In the genomic region with DNA sequence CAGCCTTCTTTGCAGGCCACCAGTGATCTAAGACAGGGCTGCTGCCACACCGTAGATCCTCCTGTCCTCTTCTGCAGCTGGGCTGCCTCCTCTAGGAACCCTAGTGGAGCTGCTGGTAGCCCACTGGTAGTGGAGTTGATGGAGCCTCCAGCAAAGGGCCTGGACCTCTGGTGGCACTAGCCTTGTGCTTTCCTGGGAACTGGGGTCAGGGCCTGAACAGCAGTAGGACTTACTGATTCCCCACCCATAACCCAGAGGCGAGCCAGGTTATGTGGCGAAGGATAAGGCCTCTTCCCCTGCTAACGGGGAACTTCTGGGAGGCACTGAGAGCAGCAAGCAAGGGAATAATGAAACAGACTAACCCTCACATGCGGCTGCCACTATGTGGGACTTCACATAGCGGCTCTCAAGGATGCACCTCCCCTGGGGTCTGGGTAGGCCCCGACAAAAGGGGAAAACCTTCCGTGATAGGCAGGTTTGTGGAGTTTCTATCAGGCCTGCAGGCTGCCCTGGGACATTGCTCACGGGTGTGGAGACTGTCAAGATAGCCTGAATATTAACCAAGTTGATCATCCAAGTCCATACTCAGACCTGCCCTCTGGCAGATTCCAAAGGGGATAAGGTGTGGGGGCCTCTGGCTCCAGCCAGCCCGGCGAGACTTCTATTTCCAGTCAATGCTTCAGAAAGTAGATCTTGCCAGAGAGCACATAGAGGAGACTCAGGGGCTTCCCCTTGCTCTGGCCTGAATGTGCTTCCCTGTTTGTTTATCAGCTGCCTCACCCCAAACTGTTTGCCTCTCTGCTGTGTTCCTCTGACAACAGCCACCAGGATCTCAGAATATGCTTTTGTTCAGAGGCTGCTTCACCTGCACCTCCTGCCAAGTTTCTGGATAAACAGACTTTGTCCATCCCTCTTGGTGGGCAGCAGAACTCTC, we compare ENCODE assay signal across 17 cellular contexts. TPM values are rescaled to one million over a fixed set of nuclear protein-coding genes. Genes with fewer than 3 reads are reported as not detected.
A peak's percentile ranks its signal among the peaks of the same experiment; 100 is the strongest.
DNase-seq lines count a peak whose midpoint lies in the region; ATAC-seq and TF ChIP-seq lines count a peak whose summit lies in the region.
"Had no signal": no experiment of that assay in that cellular context is flagged by ENCODE, and none has a peak within 500 bp of the region (broad histone marks: within the 10 kb centered on the region; RNA-seq: fewer than 3 reads in every experiment).

No MANE protein-coding gene starts in this region.

- no peaks in the 10 kb centered on the region for H4K20me1 ChIP-seq in IMR-90 (ENCODE audit: insufficient read depth, low read length)
- H4K20me1 ChIP-seq: BLaER1 had no signal

- H3K36me3 ChIP-seq in IMR-90 (ENCODE audit: control insufficient read depth, insufficient read depth, low read length) (no peaks in the 10 kb centered on the region), prostate gland (no peaks in the 10 kb centered on the region)
- H3K36me3 ChIP-seq: BLaER1 had no signal

- H3K9me3 ChIP-seq in IMR-90 (ENCODE audit: control insufficient read depth, insufficient read depth, low read length): no peaks in the 10 kb centered on the region; the same call in 1 of the 2 replicates
- H3K9me3 ChIP-seq in right cardiac atrium (ENCODE audit: control insufficient read depth, low read length): no peaks in the 10 kb centered on the region
- no peaks in the 10 kb centered on the region for H3K9me3 ChIP-seq in prostate gland
- H3K9me3 ChIP-seq: BLaER1 had no signal

- DNase-seq in IMR-90 (no peak), RWPE1 (ENCODE audit: low spot score) (no peak), right cardiac atrium (no peak), prostate gland (ENCODE audit: low spot score) (peak; percentile 80), NCI-H128 (lab: John Stamatoyannopoulos, UW; ENCODE audit: unreplicated experiment) (no peak), C1 segment of cervical spinal cord (lab: John Stamatoyannopoulos, UW) (no peak)
- DNase-seq: activated naive CD8-positive, alpha-beta T cell treated with anti-CD3 and anti-CD28 coated beads, Interleukin-2, amount 10 ng/mL, durations not matched to agents 7 days and 5 days; activated T-cell treated with anti-CD3 and anti-CD28 coated beads, Interleukin-2, amount 50 U/mL, for 48 hours; HCEC 1CT; NCI-H187; NCI-H774; occipital lobe; T-helper 2 cell had no signal

- no peak overlapping the region for H2BK5ac ChIP-seq in IMR-90 (ENCODE audit: low read depth, low read length, poor library complexity, severe bottlenecking)

- H3K4me3 ChIP-seq in IMR-90 (ENCODE audit: insufficient read depth, low read depth, low read length): no peak overlapping the region
- no peak overlapping the region for H3K4me3 ChIP-seq in right cardiac atrium (ENCODE audit: low read length)
- no peak overlapping the region for H3K4me3 ChIP-seq in prostate gland
- H3K4me3 ChIP-seq: BLaER1 had no signal

- H2AK5ac ChIP-seq in IMR-90 (ENCODE audit: low read depth, low read length): no peak overlapping the region

- H3K27ac ChIP-seq in IMR-90 (ENCODE audit: insufficient read depth, low read length) (no peak overlapping the region), RWPE1 (peak overlapping the region; percentile 31), right cardiac atrium (ENCODE audit: low read length) (peak overlapping the region; percentile 83), prostate gland (peak overlapping the region; percentile 59 to 79)
- H3K27ac ChIP-seq: BLaER1, KMS-11 had no signal

- ATAC-seq in IMR-90 (ENCODE audit: low read depth): no peak
- peak; percentile 66 for ATAC-seq in right cardiac atrium
- ATAC-seq in GM18511 (IDR thresholded peaks at IDR 0.05; ENCODE audit: unreplicated experiment): no peak
- ATAC-seq: stimulated activated memory B cell treated with anti-CD40 and anti-IgM and Interleukin-4, amounts not matched to agents 10 μg/mL and 1 μg/mL and 100 μg/mL, for 72 hours had no signal

- no peak overlapping the region for H2BK15ac ChIP-seq in IMR-90 (ENCODE audit: low read depth, low read length)

- H4K5ac ChIP-seq in IMR-90 (ENCODE audit: low read depth, low read length): no peak overlapping the region

- H2BK120ac ChIP-seq in IMR-90 (ENCODE audit: low read depth, low read length): no peak overlapping the region

- H3K9ac ChIP-seq in IMR-90 (ENCODE audit: low read depth, low read length): no peak overlapping the region
- H3K9ac ChIP-seq: BLaER1, KMS-11 had no signal

- H3K9me1 ChIP-seq in IMR-90 (ENCODE audit: insufficient read depth, low read length): peaks cover 14% of the 10 kb centered on the region; the same call in 1 of the 2 replicates

- CTCF ChIA-PET in IMR-90 (lab: Yijun Ruan, JAX) (no interaction called here), RWPE1 (lab: Yijun Ruan, JAX) (interaction anchor here (1.0 kb wide), 1 partner anchor 111 kb away, joined by 3 read pairs; no protein-coding TSS in a partner anchor)

- TF ChIP-seq POLR2A in IMR-90 (IDR thresholded peaks at IDR 0.05; ENCODE audit: low read depth, low read length) (no peak), prostate gland (IDR thresholded peaks at IDR 0.05) (no peak)

- H3K4me2 ChIP-seq in IMR-90 (ENCODE audit: low read depth, low read length): no peak overlapping the region
- H3K4me2 ChIP-seq: BLaER1, KMS-11 had no signal

- dilution Hi-C loops in IMR-90 (cut with HindIII; ENCODE audit: low sequenced_read_pairs, unreplicated experiment): no loop called here

- TF ChIP-seq RAD21 in IMR-90 (IDR thresholded peaks at IDR 0.05; ENCODE audit: low read length): no peak

- no peak overlapping the region for H3K18ac ChIP-seq in IMR-90 (ENCODE audit: low read depth, low read length)

- peak overlapping the region; percentile 20 for H2AK9ac ChIP-seq in IMR-90 (replicated peaks; ENCODE audit: low read depth, low read length, poor library complexity)

- H3K27me3 ChIP-seq in IMR-90 (ENCODE audit: control insufficient read depth, insufficient read depth, low read length): no peaks in the 10 kb centered on the region
- H3K27me3 ChIP-seq in right cardiac atrium (ENCODE audit: control insufficient read depth, insufficient read depth): no peaks in the 10 kb centered on the region
- H3K27me3 ChIP-seq in prostate gland (replicated peaks; ENCODE audit: insufficient read depth): no peaks in the 10 kb centered on the region
- H3K27me3 ChIP-seq: BLaER1 had no signal

- no peak overlapping the region for H2AFZ ChIP-seq in IMR-90 (replicated peaks; ENCODE audit: low read length, poor library complexity)

- WGBS in IMR-90 (ENCODE audit: extremely low coverage in 2 of 2, insufficient read length in 1 of 2), 2 experiments: 94% methylated on average over 3 of the region's 11 CpGs; no CpG with 5 or more reads in 1 of the 2 experiments
- WGBS in right cardiac atrium: 70% methylated on average over 11 of the region's 11 CpGs
- WGBS in prostate gland: 77% methylated on average over 11 of the region's 11 CpGs

- BruUV-seq in IMR-90 (replicated peaks; lab: Mats Ljungman, UMichigan): no TSS peak

- no peak overlapping the region for H3K23ac ChIP-seq in IMR-90 (ENCODE audit: low read depth, low read length)

- H3K4me1 ChIP-seq in IMR-90 (ENCODE audit: control insufficient read depth, insufficient read depth, low read length) (peaks cover under 1% of the 10 kb centered on the region; the same call in 1 of the 2 replicates), right cardiac atrium (ENCODE audit: control insufficient read depth, insufficient read depth, low read length) (peaks cover 13% of the 10 kb centered on the region), prostate gland (replicated peaks) (peaks cover 20% of the 10 kb centered on the region)
- H3K4me1 ChIP-seq: BLaER1 had no signal

- no peak overlapping the region; the same call in 1 of the 2 replicates for H3K56ac ChIP-seq in IMR-90 (ENCODE audit: extremely low read depth, insufficient read depth, low read length)

- intact Hi-C loops in IMR-90 (cut with micrococcal nuclease) (no loop called here), right cardiac atrium (cut with DNase I) (no loop called here), prostate gland (cut with DNase I) (no loop called here)

- peaks cover 37 to 41% of the 10 kb centered on the region in 2 experiments for H3K79me1 ChIP-seq in IMR-90 (ENCODE audit: low read depth in 1 of 2, low read length in 2 of 2)

- no peak overlapping the region for H4K8ac ChIP-seq in IMR-90 (ENCODE audit: low read depth in 2 of 2, low read length in 2 of 2)

- no peak overlapping the region for H4K91ac ChIP-seq in IMR-90 (ENCODE audit: insufficient read depth, low read depth, low read length)

- H3K4ac ChIP-seq in IMR-90 (ENCODE audit: low read depth, low read length): no peak overlapping the region; the same call in 1 of the 2 replicates

- TF ChIP-seq CTCF in IMR-90 (conservative IDR thresholded peaks at IDR 0.05; ENCODE audit: low read depth, low read length) (no peak), RWPE1 (conservative IDR thresholded peaks at IDR 0.05; ENCODE audit: low read depth) (no peak), prostate gland (IDR thresholded peaks at IDR 0.05) (no peak)

- no peak overlapping the region; the same call in 1 of the 2 replicates for H3K14ac ChIP-seq in IMR-90 (replicated peaks; ENCODE audit: low read depth, low read length)

- POLR2A ChIA-PET in IMR-90 (lab: Charles Lee; ENCODE audit: unreplicated experiment) (no interaction called here), RWPE1 (lab: Yijun Ruan, JAX; ENCODE audit: low non-redundant PET) (no interaction called here)

- H2BK20ac ChIP-seq in IMR-90 (ENCODE audit: low read depth, low read length): no peak overlapping the region

- in situ Hi-C loops in IMR-90 (cut with MboI; ENCODE audit: low sequenced_read_pairs): no loop called here

TF ChIP-seq in IMR-90, 13 proteins besides CTCF, POLR2A, EP300 and RAD21 (continues in another document):
- no peak for TF ChIP-seq CEBPB (IDR thresholded peaks at IDR 0.05; ENCODE audit: low read depth, low read length)

RNA-seq across cellular contexts. Expression of a gene that starts 7.4 kb away (rescaled TPM):
- 2.8 and 3.2 TPM in 2 replicates for total RNA-seq in IMR-90 (2012; rRNA removed)
- polyA plus RNA-seq in IMR-90 (2012; rRNA removed): 2.5 and 2.6 TPM in 2 replicates
- 1.2 and 2.1 TPM in 2 replicates for polyA plus RNA-seq in IMR-90 (2012; cell fraction: cytosol; rRNA removed)
- polyA plus RNA-seq in IMR-90 (2012; cell fraction: nucleus; rRNA removed; ENCODE audit: low replicate concordance): 7.0 and 12.7 TPM in 2 replicates
- total RNA-seq in right cardiac atrium: 1 to 10 TPM; 1.9 to 6.5 (median 2.4) TPM
- 0.86 TPM for polyA plus RNA-seq in right cardiac atrium
- total RNA-seq in prostate gland: 1 to 10 TPM; 5.5 to 8.2 TPM

RNA-seq across cellular contexts. Expression of a gene that starts 44.1 kb away (rescaled TPM):
- 61.1 and 97.5 TPM in 2 replicates for total RNA-seq in IMR-90 (2012; rRNA removed)
- polyA plus RNA-seq in IMR-90 (2012; rRNA removed): 214 and 225 TPM in 2 replicates
- polyA plus RNA-seq in IMR-90 (2012; cell fraction: cytosol; rRNA removed): 62.0 and 132 TPM in 2 replicates
- polyA plus RNA-seq in IMR-90 (2012; cell fraction: nucleus; rRNA removed; ENCODE audit: low replicate concordance): 199 and 416 TPM in 2 replicates
- total RNA-seq in right cardiac atrium: 100 to 1,000 TPM in 1 of 4 donors, 10 to 100 TPM in 3; 47.8 to 113 (median 54.3) TPM
- 35.0 TPM for polyA plus RNA-seq in right cardiac atrium
- total RNA-seq in prostate gland: 10 to 100 TPM; 35.9 to 50.2 TPM

Comparison
In these comparisons a context has a peak if more than half of its experiments do, and no peak if none do; other contexts are left out.
1. ATAC-seq: peak in right cardiac atrium (2 of 2); none in IMR-90 (single experiment) and GM18511 (single experiment).